12 cellular contexts compared by ENCODE assay signal in genomic region chr2:239230318-239231052, GRCh38.
DNase-seq lines count a peak whose midpoint lies in the region; TF ChIP-seq lines count a peak whose summit lies in the region.
"Had no signal": no experiment of that assay in that cellular context is flagged by ENCODE, and none has a peak within 500 bp of the region (broad histone marks: within the 10 kb centered on the region; RNA-seq: fewer than 3 reads in every experiment).

No MANE protein-coding gene starts in this region.

- no peak for TF ChIP-seq EP300 in SK-N-SH (IDR thresholded peaks at IDR 0.05; ENCODE audit: borderline replicate concordance in 1 of 2, low read depth in 1 of 2, low read length in 1 of 2)

- DNase-seq in CD14-positive monocyte (ENCODE audit: low spot score) (no peak), NB4 (ENCODE audit: low read depth) (peak; percentile 72), neural crest cell (ENCODE audit: low read depth, low spot score) (no peak), epidermal melanocyte (ENCODE audit: insufficient read length, low spot score) (no peak), NCI-H446 treated with DMSO at 0.1 percent for 48 hours (lab: John Stamatoyannopoulos, UW) (no peak), SK-N-SH (no peak)
- peak; percentile 43 for DNase-seq in central memory CD4-positive, alpha-beta T cell
- no peak for DNase-seq in stimulated activated CD4-positive, alpha-beta T cell treated with anti-CD3 and anti-CD28 coated beads, Interleukin-1b, Interleukin-23, amount 100 ng/mL, for 48 hours
- DNase-seq: Calu3, glutamatergic neuron, NCI-H187 treated with DMSO at 0.1 percent for 48 hours had no signal

- CTCF ChIA-PET in SK-N-SH (lab: Yijun Ruan, JAX): interaction anchor here (0.7 kb wide), 1 partner anchor 9 kb away, joined by 3 read pairs; no protein-coding TSS in a partner anchor

- H3K27me3 Mint-ChIP-seq in CD14-positive monocyte (ENCODE audit: low read depth in 3 of 3) (peaks cover 0 to 2% (median 0%) of the 10 kb centered on the region in 3 donors), neural crest cell (ENCODE audit: low read depth) (no peaks in the 10 kb centered on the region)

- peaks cover 89% of the 10 kb centered on the region for H3K4me1 Mint-ChIP-seq in CD14-positive monocyte
- H3K4me1 Mint-ChIP-seq in neural crest cell: peaks cover 69% of the 10 kb centered on the region

- no peaks in the 10 kb centered on the region for H3F3A ChIP-seq in SK-N-SH (replicated peaks; ENCODE audit: insufficient read depth)

- H3K9ac ChIP-seq in SK-N-SH: no peak overlapping the region

- no peaks in the 10 kb centered on the region; the same call in 1 of the 2 replicates for H3K79me2 ChIP-seq in SK-N-SH (ENCODE audit: insufficient read depth)

- H3K4me3 ChIP-seq in NB4 (ENCODE audit: low read depth, low read length): no peak overlapping the region
- H3K4me3 ChIP-seq in SK-N-SH (ENCODE audit: low read depth in 2 of 2, low read length in 1 of 2): no peak overlapping the region
- H3K4me3 ChIP-seq: thoracic aorta had no signal

- no peak overlapping the region for H3K4me2 ChIP-seq in SK-N-SH

- H3K27me3 ChIP-seq in SK-N-SH (ENCODE audit: insufficient read depth): no peaks in the 10 kb centered on the region

- peak overlapping the region; percentile 88 to 96 (median 94) for H3K27ac Mint-ChIP-seq in CD14-positive monocyte
- H3K27ac Mint-ChIP-seq in neural crest cell (ENCODE audit: unreplicated experiment): peak overlapping the region; percentile 43

- H3K9me3 Mint-ChIP-seq in CD14-positive monocyte (no peaks in the 10 kb centered on the region), neural crest cell (no peaks in the 10 kb centered on the region)

- H3K9me2 ChIP-seq in SK-N-SH: no peaks in the 10 kb centered on the region

- TF ChIP-seq CTCF in CD14-positive monocyte (IDR thresholded peaks at IDR 0.05): no peak
- no peak for TF ChIP-seq CTCF in NB4 (IDR thresholded peaks at IDR 0.05; ENCODE audit: low read depth, low read length)
- TF ChIP-seq CTCF in neural crest cell (conservative IDR thresholded peaks at IDR 0.05): no peak
- no peak for TF ChIP-seq CTCF in SK-N-SH (IDR thresholded peaks at IDR 0.05)

- intact Hi-C loops in CD14-positive monocyte (cut with micrococcal nuclease): no loop called here

- H3K9me3 ChIP-seq in SK-N-SH: no peaks in the 10 kb centered on the region
- H3K9me3 ChIP-seq: thoracic aorta had no signal

- peak overlapping the region in 1 of 2 experiments; percentile 34; a peak in 1 of 4 replicates for H3K27ac ChIP-seq in SK-N-SH (ENCODE audit: low read depth in 2 of 2, low read length in 1 of 2)
- H3K27ac ChIP-seq: thoracic aorta had no signal

- TF ChIP-seq POLR2A in NB4 (IDR thresholded peaks at IDR 0.05; ENCODE audit: extremely low read depth, insufficient read length): no peak

- 85% methylated on average over 20 of the region's 26 CpGs for WGBS in SK-N-SH (ENCODE audit: low lambda C conversion rate)

- no peaks in the 10 kb centered on the region for H3K36me3 ChIP-seq in SK-N-SH (replicated peaks in 1 of 2; ENCODE audit: control insufficient read depth in 1 of 2, insufficient read depth in 2 of 2, low read length in 1 of 2)
- H3K36me3 ChIP-seq: thoracic aorta had no signal

- H4K20me1 ChIP-seq in SK-N-SH (ENCODE audit: insufficient read depth): no peaks in the 10 kb centered on the region

- no peak for TF ChIP-seq RAD21 in SK-N-SH (IDR thresholded peaks at IDR 0.05; ENCODE audit: low read length)

- H3K4me1 ChIP-seq in SK-N-SH (ENCODE audit: control insufficient read depth in 1 of 2, insufficient read depth in 2 of 2, low read depth in 1 of 2, low read length in 1 of 2): peaks cover 4 to 55% of the 10 kb centered on the region in 2 experiments; a peak in 3 of 4 replicates

- H3K36me3 Mint-ChIP-seq in CD14-positive monocyte (peaks cover 38 to 39% of the 10 kb centered on the region in 2 donors), neural crest cell (ENCODE audit: low read depth) (peaks cover 3% of the 10 kb centered on the region)

- POLR2A ChIA-PET in SK-N-SH (lab: Yijun Ruan, JAX): no interaction called here

- H2AFZ ChIP-seq in SK-N-SH (ENCODE audit: low read depth): no peak overlapping the region

- peak overlapping the region; percentile 74 to 76 for H3K4me3 Mint-ChIP-seq in CD14-positive monocyte
- peak overlapping the region; percentile 10 for H3K4me3 Mint-ChIP-seq in neural crest cell

TF ChIP-seq in SK-N-SH, 30 proteins besides CTCF, POLR2A, EP300 and RAD21:
- TF ChIP-seq EZH2phosphoT487 (IDR thresholded peaks at IDR 0.05; ENCODE audit: borderline replicate concordance, low read depth): no peak
- no peak for TF ChIP-seq PBX3 (IDR thresholded peaks at IDR 0.05)
- TF ChIP-seq IRF3 (IDR thresholded peaks at IDR 0.05; ENCODE audit: low read depth, low read length): no peak
- TF ChIP-seq YY1 (IDR thresholded peaks at IDR 0.05; ENCODE audit: low read depth): no peak

Comparison
In these comparisons a context has a peak if more than half of its experiments do, and no peak if none do; other contexts are left out.
1. DNase-seq: peak in NB4 (single experiment) and central memory CD4-positive, alpha-beta T cell (single experiment); none in CD14-positive monocyte (single experiment), neural crest cell (single experiment), stimulated activated CD4-positive, alpha-beta T cell treated with anti-CD3 and anti-CD28 coated beads, Interleukin-1b, Interleukin-23, amount 100 ng/mL, for 48 hours (single experiment), epidermal melanocyte (single experiment), NCI-H446 treated with DMSO at 0.1 percent for 48 hours (single experiment) and SK-N-SH (single experiment).